ENCODE assay signal across 1 cellular context in the genomic region with DNA sequence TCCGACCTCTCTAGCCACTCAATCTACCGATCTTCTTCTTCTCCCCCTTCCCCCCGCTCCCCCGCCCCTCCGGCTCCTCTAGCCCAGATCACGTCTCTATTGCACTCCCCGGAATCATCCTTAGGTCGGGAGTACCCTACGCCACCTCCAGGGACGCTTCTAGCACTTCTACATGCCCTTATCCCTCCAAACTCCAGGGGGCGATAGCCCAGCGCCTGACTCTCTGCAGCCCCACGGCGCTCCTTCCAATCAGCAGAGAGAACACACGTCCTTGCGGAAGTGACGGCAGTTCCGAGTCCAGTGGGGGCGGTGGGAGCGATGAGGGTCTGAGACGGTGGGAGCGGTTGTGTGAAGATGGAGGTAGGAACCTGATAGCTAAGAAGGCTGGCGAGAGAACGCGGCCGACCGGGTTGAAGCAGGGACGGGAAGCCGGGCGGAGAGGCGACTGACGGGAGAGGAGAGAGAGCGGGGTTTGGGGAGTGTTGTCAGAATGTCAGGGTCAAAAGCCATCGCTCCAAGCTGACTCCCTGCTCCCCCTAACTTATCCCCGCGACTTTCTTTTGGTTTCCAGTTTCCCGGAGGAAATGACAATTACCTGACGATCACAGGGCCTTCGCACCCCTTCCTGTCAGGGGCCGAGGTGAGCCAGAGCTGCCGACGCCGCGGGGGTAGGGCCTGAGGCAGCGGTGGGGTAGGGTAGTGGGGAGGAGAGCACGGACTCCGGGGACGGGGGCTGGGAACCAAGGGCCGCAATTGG.
TF ChIP-seq lines count a peak whose summit lies in the region.

A gene (minus strand): TSS at position 35 of the 757 bp plus-strand sequence. CDS start 87 bp downstream, outside the sequence.
A gene (plus strand): TSS at position 271 of the 757 bp plus-strand sequence. CDS start 84 bp downstream, at position 355.

TF ChIP-seq in HepG2, 621 proteins besides CTCF, POLR2A, EP300 and RAD21 (continued from another document and continues in another):
- TF ChIP-seq, protein P1, sequence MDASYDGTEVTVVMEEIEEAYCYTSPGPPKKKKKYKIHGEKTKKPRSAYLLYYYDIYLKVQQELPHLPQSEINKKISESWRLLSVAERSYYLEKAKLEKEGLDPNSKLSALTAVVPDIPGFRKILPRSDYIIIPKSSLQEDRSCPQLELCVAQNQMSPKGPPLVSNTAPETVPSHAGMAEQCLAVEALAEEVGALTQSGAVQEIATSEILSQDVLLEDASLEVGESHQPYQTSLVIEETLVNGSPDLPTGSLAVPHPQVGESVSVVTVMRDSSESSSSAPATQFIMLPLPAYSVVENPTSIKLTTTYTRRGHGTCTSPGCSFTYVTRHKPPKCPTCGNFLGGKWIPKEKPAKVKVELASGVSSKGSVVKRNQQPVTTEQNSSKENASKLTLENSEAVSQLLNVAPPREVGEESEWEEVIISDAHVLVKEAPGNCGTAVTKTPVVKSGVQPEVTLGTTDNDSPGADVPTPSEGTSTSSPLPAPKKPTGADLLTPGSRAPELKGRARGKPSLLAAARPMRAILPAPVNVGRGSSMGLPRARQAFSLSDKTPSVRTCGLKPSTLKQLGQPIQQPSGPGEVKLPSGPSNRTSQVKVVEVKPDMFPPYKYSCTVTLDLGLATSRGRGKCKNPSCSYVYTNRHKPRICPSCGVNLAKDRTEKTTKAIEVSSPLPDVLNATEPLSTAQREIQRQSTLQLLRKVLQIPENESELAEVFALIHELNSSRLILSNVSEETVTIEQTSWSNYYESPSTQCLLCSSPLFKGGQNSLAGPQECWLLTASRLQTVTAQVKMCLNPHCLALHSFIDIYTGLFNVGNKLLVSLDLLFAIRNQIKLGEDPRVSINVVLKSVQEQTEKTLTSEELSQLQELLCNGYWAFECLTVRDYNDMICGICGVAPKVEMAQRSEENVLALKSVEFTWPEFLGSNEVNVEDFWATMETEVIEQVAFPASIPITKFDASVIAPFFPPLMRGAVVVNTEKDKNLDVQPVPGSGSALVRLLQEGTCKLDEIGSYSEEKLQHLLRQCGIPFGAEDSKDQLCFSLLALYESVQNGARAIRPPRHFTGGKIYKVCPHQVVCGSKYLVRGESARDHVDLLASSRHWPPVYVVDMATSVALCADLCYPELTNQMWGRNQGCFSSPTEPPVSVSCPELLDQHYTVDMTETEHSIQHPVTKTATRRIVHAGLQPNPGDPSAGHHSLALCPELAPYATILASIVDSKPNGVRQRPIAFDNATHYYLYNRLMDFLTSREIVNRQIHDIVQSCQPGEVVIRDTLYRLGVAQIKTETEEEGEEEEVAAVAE (CRISPR knock-in tag; IDR thresholded peaks at IDR 0.05; ENCODE audit: borderline replicate concordance), result peak; percentile 85; the same call in 1 of the 2 replicates
- TF ChIP-seq MTF2 (CRISPR knock-in tag; IDR thresholded peaks at IDR 0.05; ENCODE audit: borderline replicate concordance) (no peak; the same call in 1 of the 2 replicates), PITX1 (CRISPR knock-in tag; IDR thresholded peaks at IDR 0.05) (peak; percentile 77), BRCA1 (CRISPR knock-in tag; IDR thresholded peaks at IDR 0.05) (no peak; the same call in 1 of the 2 replicates), THYN1 (CRISPR knock-in tag; IDR thresholded peaks at IDR 0.05; ENCODE audit: borderline replicate concordance, low read depth) (no peak), ZNF780A (CRISPR knock-in tag; IDR thresholded peaks at IDR 0.05) (peak; percentile 96; the same call in 1 of the 2 replicates), ZNF367 (CRISPR knock-in tag; IDR thresholded peaks at IDR 0.05; ENCODE audit: borderline replicate concordance) (0 out of 2 replicates have a peak, but pooled peaks have one; percentile 28), ZNF33B (CRISPR knock-in tag; IDR thresholded peaks at IDR 0.05) (peak; percentile 91), ZNF761 (CRISPR knock-in tag; conservative IDR thresholded peaks at IDR 0.05) (peak; percentile 78; the same call in 1 of the 2 replicates), ZNF652 (CRISPR knock-in tag; IDR thresholded peaks at IDR 0.05; ENCODE audit: borderline replicate concordance, low read depth) (peak; percentile 11), ZNF143 (CRISPR knock-in tag; IDR thresholded peaks at IDR 0.05) (peak; percentile 50; the same call in 1 of the 2 replicates), ZNF879 (CRISPR knock-in tag; IDR thresholded peaks at IDR 0.05) (0 out of 2 replicates have a peak, but pooled peaks have one; percentile 65), SP4 (CRISPR knock-in tag; IDR thresholded peaks at IDR 0.05) (peak; percentile 61), SMARCE1 (IDR thresholded peaks at IDR 0.05; ENCODE audit: borderline replicate concordance) (no peak), ZNF264 (CRISPR knock-in tag; IDR thresholded peaks at IDR 0.05) (0 out of 2 replicates have a peak, but pooled peaks have one; percentile 66), TAF1 (CRISPR knock-in tag; IDR thresholded peaks at IDR 0.05) (peak; percentile 77), KLF13 (CRISPR knock-in tag; IDR thresholded peaks at IDR 0.05) (0 out of 2 replicates have a peak, but pooled peaks have one; percentile 61), NCOR1 (IDR thresholded peaks at IDR 0.05; ENCODE audit: borderline replicate concordance, low read length) (peak; percentile 21; the same call in 1 of the 2 replicates), NRL (CRISPR knock-in tag; IDR thresholded peaks at IDR 0.05; ENCODE audit: borderline replicate concordance) (peak; percentile 95), WIZ (CRISPR knock-in tag; IDR thresholded peaks at IDR 0.05) (no peak), MIXL1 (CRISPR knock-in tag; IDR thresholded peaks at IDR 0.05) (peak; percentile 96), MXI1 (IDR thresholded peaks at IDR 0.05; ENCODE audit: borderline replicate concordance, low read depth, low read length) (peak; percentile 71; the same call in 1 of the 3 replicates), YEATS4 (CRISPR knock-in tag; IDR thresholded peaks at IDR 0.05; ENCODE audit: borderline replicate concordance) (peak; percentile 74)
- TF ChIP-seq, protein P2, sequence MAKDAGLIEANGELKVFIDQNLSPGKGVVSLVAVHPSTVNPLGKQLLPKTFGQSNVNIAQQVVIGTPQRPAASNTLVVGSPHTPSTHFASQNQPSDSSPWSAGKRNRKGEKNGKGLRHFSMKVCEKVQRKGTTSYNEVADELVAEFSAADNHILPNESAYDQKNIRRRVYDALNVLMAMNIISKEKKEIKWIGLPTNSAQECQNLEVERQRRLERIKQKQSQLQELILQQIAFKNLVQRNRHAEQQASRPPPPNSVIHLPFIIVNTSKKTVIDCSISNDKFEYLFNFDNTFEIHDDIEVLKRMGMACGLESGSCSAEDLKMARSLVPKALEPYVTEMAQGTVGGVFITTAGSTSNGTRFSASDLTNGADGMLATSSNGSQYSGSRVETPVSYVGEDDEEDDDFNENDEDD (CRISPR knock-in tag; IDR thresholded peaks at IDR 0.05; ENCODE audit: borderline replicate concordance), result peak; percentile 51; the same call in 1 of the 2 replicates
- TF ChIP-seq, protein P3, sequence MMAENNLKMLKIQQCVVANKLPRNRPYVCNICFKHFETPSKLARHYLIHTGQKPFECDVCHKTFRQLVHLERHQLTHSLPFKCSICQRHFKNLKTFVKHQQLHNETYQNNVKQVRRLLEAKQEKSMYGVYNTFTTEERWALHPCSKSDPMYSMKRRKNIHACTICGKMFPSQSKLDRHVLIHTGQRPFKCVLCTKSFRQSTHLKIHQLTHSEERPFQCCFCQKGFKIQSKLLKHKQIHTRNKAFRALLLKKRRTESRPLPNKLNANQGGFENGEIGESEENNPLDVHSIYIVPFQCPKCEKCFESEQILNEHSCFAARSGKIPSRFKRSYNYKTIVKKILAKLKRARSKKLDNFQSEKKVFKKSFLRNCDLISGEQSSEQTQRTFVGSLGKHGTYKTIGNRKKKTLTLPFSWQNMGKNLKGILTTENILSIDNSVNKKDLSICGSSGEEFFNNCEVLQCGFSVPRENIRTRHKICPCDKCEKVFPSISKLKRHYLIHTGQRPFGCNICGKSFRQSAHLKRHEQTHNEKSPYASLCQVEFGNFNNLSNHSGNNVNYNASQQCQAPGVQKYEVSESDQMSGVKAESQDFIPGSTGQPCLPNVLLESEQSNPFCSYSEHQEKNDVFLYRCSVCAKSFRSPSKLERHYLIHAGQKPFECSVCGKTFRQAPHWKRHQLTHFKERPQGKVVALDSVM (CRISPR knock-in tag; IDR thresholded peaks at IDR 0.05), result no peak
- TF ChIP-seq, protein P4, sequence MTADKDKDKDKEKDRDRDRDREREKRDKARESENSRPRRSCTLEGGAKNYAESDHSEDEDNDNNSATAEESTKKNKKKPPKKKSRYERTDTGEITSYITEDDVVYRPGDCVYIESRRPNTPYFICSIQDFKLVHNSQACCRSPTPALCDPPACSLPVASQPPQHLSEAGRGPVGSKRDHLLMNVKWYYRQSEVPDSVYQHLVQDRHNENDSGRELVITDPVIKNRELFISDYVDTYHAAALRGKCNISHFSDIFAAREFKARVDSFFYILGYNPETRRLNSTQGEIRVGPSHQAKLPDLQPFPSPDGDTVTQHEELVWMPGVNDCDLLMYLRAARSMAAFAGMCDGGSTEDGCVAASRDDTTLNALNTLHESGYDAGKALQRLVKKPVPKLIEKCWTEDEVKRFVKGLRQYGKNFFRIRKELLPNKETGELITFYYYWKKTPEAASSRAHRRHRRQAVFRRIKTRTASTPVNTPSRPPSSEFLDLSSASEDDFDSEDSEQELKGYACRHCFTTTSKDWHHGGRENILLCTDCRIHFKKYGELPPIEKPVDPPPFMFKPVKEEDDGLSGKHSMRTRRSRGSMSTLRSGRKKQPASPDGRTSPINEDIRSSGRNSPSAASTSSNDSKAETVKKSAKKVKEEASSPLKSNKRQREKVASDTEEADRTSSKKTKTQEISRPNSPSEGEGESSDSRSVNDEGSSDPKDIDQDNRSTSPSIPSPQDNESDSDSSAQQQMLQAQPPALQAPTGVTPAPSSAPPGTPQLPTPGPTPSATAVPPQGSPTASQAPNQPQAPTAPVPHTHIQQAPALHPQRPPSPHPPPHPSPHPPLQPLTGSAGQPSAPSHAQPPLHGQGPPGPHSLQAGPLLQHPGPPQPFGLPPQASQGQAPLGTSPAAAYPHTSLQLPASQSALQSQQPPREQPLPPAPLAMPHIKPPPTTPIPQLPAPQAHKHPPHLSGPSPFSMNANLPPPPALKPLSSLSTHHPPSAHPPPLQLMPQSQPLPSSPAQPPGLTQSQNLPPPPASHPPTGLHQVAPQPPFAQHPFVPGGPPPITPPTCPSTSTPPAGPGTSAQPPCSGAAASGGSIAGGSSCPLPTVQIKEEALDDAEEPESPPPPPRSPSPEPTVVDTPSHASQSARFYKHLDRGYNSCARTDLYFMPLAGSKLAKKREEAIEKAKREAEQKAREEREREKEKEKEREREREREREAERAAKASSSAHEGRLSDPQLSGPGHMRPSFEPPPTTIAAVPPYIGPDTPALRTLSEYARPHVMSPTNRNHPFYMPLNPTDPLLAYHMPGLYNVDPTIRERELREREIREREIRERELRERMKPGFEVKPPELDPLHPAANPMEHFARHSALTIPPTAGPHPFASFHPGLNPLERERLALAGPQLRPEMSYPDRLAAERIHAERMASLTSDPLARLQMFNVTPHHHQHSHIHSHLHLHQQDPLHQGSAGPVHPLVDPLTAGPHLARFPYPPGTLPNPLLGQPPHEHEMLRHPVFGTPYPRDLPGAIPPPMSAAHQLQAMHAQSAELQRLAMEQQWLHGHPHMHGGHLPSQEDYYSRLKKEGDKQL (CRISPR knock-in tag; IDR thresholded peaks at IDR 0.05; ENCODE audit: low read depth), result no peak
- TF ChIP-seq, protein P5, sequence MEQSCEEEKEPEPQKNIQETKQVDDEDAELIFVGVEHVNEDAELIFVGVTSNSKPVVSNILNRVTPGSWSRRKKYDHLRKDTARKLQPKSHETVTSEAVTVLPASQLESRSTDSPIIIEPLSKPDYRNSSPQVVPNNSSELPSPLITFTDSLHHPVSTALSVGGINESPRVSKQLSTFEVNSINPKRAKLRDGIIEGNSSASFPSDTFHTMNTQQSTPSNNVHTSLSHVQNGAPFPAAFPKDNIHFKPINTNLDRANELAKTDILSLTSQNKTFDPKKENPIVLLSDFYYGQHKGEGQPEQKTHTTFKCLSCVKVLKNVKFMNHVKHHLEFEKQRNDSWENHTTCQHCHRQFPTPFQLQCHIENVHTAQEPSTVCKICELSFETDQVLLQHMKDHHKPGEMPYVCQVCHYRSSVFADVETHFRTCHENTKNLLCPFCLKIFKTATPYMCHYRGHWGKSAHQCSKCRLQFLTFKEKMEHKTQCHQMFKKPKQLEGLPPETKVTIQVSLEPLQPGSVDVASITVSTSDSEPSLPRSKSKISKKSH (CRISPR knock-in tag; IDR thresholded peaks at IDR 0.05; ENCODE audit: borderline replicate concordance), result peak; percentile 66; the same call in 1 of the 2 replicates
